Comparison of ENCODE assay signal across 7 cellular contexts in the genomic region with DNA sequence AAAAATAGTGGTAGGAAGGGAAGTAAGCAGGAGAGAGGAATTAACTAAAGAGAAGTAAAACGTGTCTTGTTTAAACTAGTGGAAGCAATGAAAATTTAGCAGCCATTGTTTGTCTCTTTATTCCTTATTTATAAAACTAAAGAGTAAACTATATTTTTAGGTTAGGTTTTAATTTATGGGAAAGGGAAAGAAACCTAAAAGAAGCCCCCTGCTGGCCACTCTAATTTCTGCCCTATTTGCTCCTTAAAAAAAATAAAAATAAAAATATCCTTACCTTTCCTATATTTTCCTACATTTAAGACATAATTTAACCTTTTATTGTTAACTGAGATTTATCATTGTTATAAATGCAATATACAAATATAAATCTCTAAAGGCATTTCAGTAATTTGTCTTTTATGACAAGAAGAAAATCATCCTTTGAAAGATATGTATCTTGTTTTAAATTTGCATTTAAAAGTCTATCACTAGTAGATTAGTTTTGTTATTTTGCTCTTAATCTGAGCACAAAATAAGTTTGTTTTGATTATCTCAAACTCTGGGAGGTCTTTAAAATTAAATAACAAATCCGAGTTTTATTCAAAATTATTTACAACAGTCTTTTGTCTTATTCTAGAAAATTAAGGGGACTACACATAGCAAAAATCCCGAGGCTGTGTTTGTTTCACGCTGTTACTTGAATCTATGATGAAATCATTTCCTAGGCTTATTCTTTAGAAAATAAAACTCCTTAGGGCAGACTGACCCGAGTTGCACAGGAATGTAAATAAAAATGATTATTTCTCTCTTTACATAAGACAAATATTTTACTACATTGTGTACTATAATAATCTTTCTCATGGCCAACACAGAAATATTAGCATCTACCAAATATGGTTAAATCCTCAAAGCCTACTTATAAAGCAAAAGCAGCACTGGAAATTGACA.
DNase-seq lines count a peak whose midpoint lies in the region; ATAC-seq and TF ChIP-seq lines count a peak whose summit lies in the region.

No MANE protein-coding gene starts in this region.

- TF ChIP-seq CTCF in chondrocyte (IDR thresholded peaks at IDR 0.05): peak; percentile 88
- peak; percentile 73 for TF ChIP-seq CTCF in osteocyte (IDR thresholded peaks at IDR 0.05)

- H3K4me3 Mint-ChIP-seq in chondrocyte (ENCODE audit: unreplicated experiment): no peak overlapping the region
- H3K4me3 Mint-ChIP-seq in osteocyte (ENCODE audit: unreplicated experiment): no peak overlapping the region

- no peak for ATAC-seq in GM21447 (IDR thresholded peaks at IDR 0.05; ENCODE audit: unreplicated experiment)

- H3K4me1 Mint-ChIP-seq in chondrocyte (ENCODE audit: low read depth) (peaks cover 7% of the 10 kb centered on the region), osteocyte (ENCODE audit: unreplicated experiment) (no peaks in the 10 kb centered on the region)

- DNase-seq in EL (peak; percentile 24), NAMALWA (ENCODE audit: low spot score) (peak; percentile 27), chondrocyte (ENCODE audit: low spot score) (no peak), osteocyte (ENCODE audit: extremely low spot score, unreplicated experiment) (no peak), NCI-H2227 treated with DMSO at 0.1 percent for 48 hours (lab: John Stamatoyannopoulos, UW) (no peak), HPDE6-E6E7 (ENCODE audit: extremely low spot score) (no peak)

- no peak overlapping the region for H3K27ac Mint-ChIP-seq in chondrocyte (ENCODE audit: unreplicated experiment)
- no peak overlapping the region for H3K27ac Mint-ChIP-seq in osteocyte (ENCODE audit: unreplicated experiment)

- H3K36me3 Mint-ChIP-seq in chondrocyte (ENCODE audit: low read depth) (no peaks in the 10 kb centered on the region), osteocyte (ENCODE audit: unreplicated experiment) (no peaks in the 10 kb centered on the region)

- H3K27me3 Mint-ChIP-seq in chondrocyte (ENCODE audit: low read depth): no peaks in the 10 kb centered on the region
- H3K27me3 Mint-ChIP-seq in osteocyte (ENCODE audit: unreplicated experiment): no peaks in the 10 kb centered on the region

- H3K9me3 Mint-ChIP-seq in chondrocyte (ENCODE audit: low read depth) (no peaks in the 10 kb centered on the region), osteocyte (ENCODE audit: unreplicated experiment) (no peaks in the 10 kb centered on the region)

Comparison
In these comparisons a context has a peak if more than half of its experiments do, and no peak if none do; other contexts are left out.
1. DNase-seq: peak in EL (single experiment) and NAMALWA (single experiment); none in chondrocyte (single experiment), osteocyte (single experiment), NCI-H2227 treated with DMSO at 0.1 percent for 48 hours (single experiment) and HPDE6-E6E7 (single experiment).